ENCODE assay signal across 32 cellular contexts in the genomic region with DNA sequence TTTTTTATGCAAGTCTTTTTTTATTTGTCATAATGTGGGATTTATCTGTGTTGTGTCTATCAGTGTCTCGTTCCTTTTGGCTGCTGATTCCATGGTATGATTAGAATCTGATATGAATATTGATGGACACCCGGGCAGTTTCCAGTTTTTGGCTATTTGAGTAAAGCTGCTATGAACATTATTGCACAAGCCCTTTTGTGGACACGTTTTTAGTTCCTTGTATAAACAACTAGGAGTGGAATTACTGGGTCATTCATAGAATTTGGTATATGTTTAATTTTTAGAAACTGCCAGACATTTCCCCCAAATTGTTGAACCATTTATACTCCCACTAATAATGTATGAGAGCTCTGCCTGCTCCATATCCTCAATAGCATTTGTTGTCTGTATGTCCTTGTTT.
"Had no signal": no experiment of that assay in that cellular context is flagged by ENCODE, and none has a peak within 500 bp of the region (broad histone marks: within the 10 kb centered on the region; RNA-seq: fewer than 3 reads in every experiment).

No MANE protein-coding gene starts in this region.

- H3K4me3 Mint-ChIP-seq: activated CD4-positive, alpha-beta memory T cell treated with anti-CD3 and anti-CD28 coated beads, Interleukin-2, amount 10 ng/mL, durations not matched to agents 7 days and 5 days; activated CD4-positive, alpha-beta T cell treated with anti-CD3 and anti-CD28 coated beads, Interleukin-2, amount 10 ng/mL, durations not matched to agents 24 days and 14 days; activated naive CD8-positive, alpha-beta T cell; activated T-cell treated with anti-CD3 and anti-CD28 coated beads, Interleukin-2, amount 50 U/mL, for 24 hours; effector memory CD8-positive, alpha-beta T cell; natural killer cell; neural progenitor cell; stimulated activated memory B cell treated with anti-CD40 and anti-IgM and Interleukin-4, amounts not matched to agents 10 μg/mL and 1 μg/mL and 100 μg/mL, for 72 hours; stimulated activated naive CD8-positive, alpha-beta T cell treated with anti-CD3 and anti-CD28 coated beads, Interleukin-15, amount 100 ng/mL, for 72 hours; T-helper 1 cell treated with Interleukin-12 subunit alpha and Interleukin-12 subunit beta and Interleukin-4 antibody, amounts not matched to agents 30 μg/mL and 1 μg/mL, for 36 hours had no signal

- H3K9me3 ChIP-seq: adrenal gland, body of pancreas, heart right ventricle, left lung, right atrium auricular region, suprapubic skin, tibial artery had no signal

- H3K9me3 Mint-ChIP-seq: activated CD4-positive, alpha-beta memory T cell treated with anti-CD3 and anti-CD28 coated beads, Interleukin-2, amount 10 ng/mL, durations not matched to agents 7 days and 5 days; activated CD4-positive, alpha-beta T cell treated with anti-CD3 and anti-CD28 coated beads, Interleukin-2, amount 10 ng/mL, durations not matched to agents 24 days and 14 days; activated T-cell treated with anti-CD3 and anti-CD28 coated beads, Interleukin-2, amount 50 U/mL, for 24 hours; activated T-helper 2 cell treated with anti-CD3 and anti-CD28 coated beads, Interferon-gamma antibody, Interleukin-2, Interleukin-4, amounts not matched to agents 10 μg/mL and 5 μg/mL and 100 μg/mL, durations not matched to agents 14 hours and 24 hours and 36 hours; effector memory CD8-positive, alpha-beta T cell; natural killer cell; neural progenitor cell; stimulated activated memory B cell treated with anti-CD40 and anti-IgM and Interleukin-4, amounts not matched to agents 10 μg/mL and 1 μg/mL and 100 μg/mL, for 72 hours; stimulated activated naive CD8-positive, alpha-beta T cell treated with anti-CD3 and anti-CD28 coated beads, Interleukin-15, amount 100 ng/mL, for 72 hours; T-helper 1 cell treated with Interleukin-12 subunit alpha and Interleukin-12 subunit beta and Interleukin-4 antibody, amounts not matched to agents 30 μg/mL and 1 μg/mL, for 36 hours had no signal

- H3K27ac Mint-ChIP-seq: activated CD4-positive, alpha-beta memory T cell treated with anti-CD3 and anti-CD28 coated beads, Interleukin-2, amount 10 ng/mL, durations not matched to agents 7 days and 5 days; activated CD4-positive, alpha-beta T cell treated with anti-CD3 and anti-CD28 coated beads, Interleukin-2, amount 10 ng/mL, durations not matched to agents 24 days and 14 days; activated naive CD8-positive, alpha-beta T cell; activated T-cell treated with anti-CD3 and anti-CD28 coated beads, Interleukin-2, amount 50 U/mL, for 24 hours; activated T-helper 2 cell treated with anti-CD3 and anti-CD28 coated beads, Interferon-gamma antibody, Interleukin-2, Interleukin-4, amounts not matched to agents 10 μg/mL and 5 μg/mL and 100 μg/mL, durations not matched to agents 14 hours and 24 hours and 36 hours; effector memory CD8-positive, alpha-beta T cell; natural killer cell; neural progenitor cell; stimulated activated memory B cell treated with anti-CD40 and anti-IgM and Interleukin-4, amounts not matched to agents 10 μg/mL and 1 μg/mL and 100 μg/mL, for 72 hours; stimulated activated naive CD8-positive, alpha-beta T cell treated with anti-CD3 and anti-CD28 coated beads, Interleukin-15, amount 100 ng/mL, for 72 hours; T-helper 1 cell treated with Interleukin-12 subunit alpha and Interleukin-12 subunit beta and Interleukin-4 antibody, amounts not matched to agents 30 μg/mL and 1 μg/mL, for 36 hours had no signal

- ATAC-seq: body of pancreas; effector memory CD8-positive, alpha-beta T cell; foreskin keratinocyte; heart right ventricle; left lung; natural killer cell; stimulated activated memory B cell treated with anti-CD40 and anti-IgM and Interleukin-4, amounts not matched to agents 10 μg/mL and 1 μg/mL and 100 μg/mL, for 72 hours; stimulated activated naive CD8-positive, alpha-beta T cell treated with anti-CD3 and anti-CD28 coated beads, Interleukin-15, amount 100 ng/mL, for 72 hours had no signal

- H3K9ac ChIP-seq: neural progenitor cell had no signal

- H2AFZ ChIP-seq: neural progenitor cell had no signal

- H3K27ac ChIP-seq: adrenal gland, body of pancreas, coronary artery, foreskin keratinocyte, heart right ventricle, left lung, neural progenitor cell, right atrium auricular region, suprapubic skin, tibial artery, WERI-Rb-1 had no signal

- H3K27me3 Mint-ChIP-seq: activated CD4-positive, alpha-beta memory T cell treated with anti-CD3 and anti-CD28 coated beads, Interleukin-2, amount 10 ng/mL, durations not matched to agents 7 days and 5 days; activated CD4-positive, alpha-beta T cell treated with anti-CD3 and anti-CD28 coated beads, Interleukin-2, amount 10 ng/mL, durations not matched to agents 24 days and 14 days; activated naive CD8-positive, alpha-beta T cell; activated T-cell treated with anti-CD3 and anti-CD28 coated beads, Interleukin-2, amount 50 U/mL, for 24 hours; effector memory CD8-positive, alpha-beta T cell; stimulated activated memory B cell treated with anti-CD40 and anti-IgM and Interleukin-4, amounts not matched to agents 10 μg/mL and 1 μg/mL and 100 μg/mL, for 72 hours; stimulated activated naive CD8-positive, alpha-beta T cell treated with anti-CD3 and anti-CD28 coated beads, Interleukin-15, amount 100 ng/mL, for 72 hours had no signal

- H3K36me3 ChIP-seq: adrenal gland, right atrium auricular region, suprapubic skin had no signal

- DNase-seq: activated CD4-positive, alpha-beta memory T cell treated with anti-CD3 and anti-CD28 coated beads, Interleukin-2, amount 10 ng/mL, durations not matched to agents 7 days and 5 days; activated CD4-positive, alpha-beta T cell treated with anti-CD3 and anti-CD28 coated beads, Interleukin-2, amount 10 ng/mL, durations not matched to agents 24 days and 14 days; activated CD4-positive, CD25-positive, alpha-beta regulatory T cell treated with anti-CD3 and anti-CD28 coated beads, Interleukin-2, amount 50 U/mL, for 72 hours; activated CD8-positive, alpha-beta memory T cell treated with anti-CD3 and anti-CD28 coated beads, Interleukin-2, amount 50 U/mL, for 48 hours; activated T-cell treated with anti-CD3 and anti-CD28 coated beads, Interleukin-2, amount 50 U/mL, for 24 hours; adrenal gland; body of pancreas; effector memory CD8-positive, alpha-beta T cell; erythroblast; foreskin keratinocyte; heart right ventricle; kidney glomerular epithelial cell; left lung; mesendoderm; natural killer cell; stimulated activated CD4-positive, alpha-beta T cell treated with anti-CD3 and anti-CD28 coated beads, Interleukin-1b, Interleukin-23, amount 100 ng/mL, for 48 hours; stimulated activated CD4-positive, alpha-beta T cell treated with anti-CD3 and anti-CD28 coated beads, Interleukin-4, amount 100 ng/mL, for 4 hours; stimulated activated CD8-positive, alpha-beta memory T cell treated with anti-CD3 and anti-CD28 coated beads, Interleukin-4, amount 100 ng/mL, for 48 hours; stimulated activated naive CD8-positive, alpha-beta T cell treated with anti-CD3 and anti-CD28 coated beads, Interleukin-15, amount 100 ng/mL, for 72 hours; T1000; tibial artery; WERI-Rb-1 had no signal

- H3K36me3 Mint-ChIP-seq: natural killer cell had no signal

- H3K4me3 ChIP-seq: adrenal gland, body of pancreas, coronary artery, heart right ventricle, left lung, lung, neural progenitor cell, right atrium auricular region, smooth muscle cell, suprapubic skin, tibial artery had no signal

- H3K27me3 ChIP-seq: adrenal gland, body of pancreas, foreskin keratinocyte, heart right ventricle, left lung, neural progenitor cell, right atrium auricular region, suprapubic skin, tibial artery had no signal

- H3K4me1 ChIP-seq: adrenal gland, foreskin keratinocyte, neural progenitor cell had no signal

- H3K4me1 Mint-ChIP-seq: neural progenitor cell had no signal

- H3K4me2 ChIP-seq: neural progenitor cell, smooth muscle cell had no signal
